11 cellular contexts compared by ENCODE assay signal in genomic region chr12:116164976-116165425, GRCh38.
DNase-seq lines count a peak whose midpoint lies in the region; ATAC-seq and FAIRE-seq lines count a peak whose summit lies in the region.
"Had no signal": no experiment of that assay in that cellular context is flagged by ENCODE, and none has a peak within 500 bp of the region (broad histone marks: within the 10 kb centered on the region; RNA-seq: fewer than 3 reads in every experiment).

No MANE protein-coding gene starts in this region.

- H3K27ac Mint-ChIP-seq in activated naive CD4-positive, alpha-beta T cell treated with anti-CD3 and anti-CD28 coated beads, Interleukin-2, amount 50 U/mL, for 72 hours = peak overlapping the region; percentile 12 to 46
- peak overlapping the region; percentile 36 for H3K27ac Mint-ChIP-seq in activated naive CD8-positive, alpha-beta T cell

- H3K4me1 Mint-ChIP-seq in activated naive CD8-positive, alpha-beta T cell (ENCODE audit: low read depth) = peaks cover 62% of the 10 kb centered on the region

- FAIRE-seq in urothelium cell line (lab: Jason Lieb, UNC) = no peak

- no peaks in the 10 kb centered on the region for H3K36me3 Mint-ChIP-seq in activated naive CD4-positive, alpha-beta T cell treated with anti-CD3 and anti-CD28 coated beads, Interleukin-2, amount 50 U/mL, for 72 hours
- no peaks in the 10 kb centered on the region for H3K36me3 Mint-ChIP-seq in activated naive CD8-positive, alpha-beta T cell

- ATAC-seq in activated naive CD4-positive, alpha-beta T cell treated with anti-CD3 and anti-CD28 coated beads, Interleukin-2, amount 50 U/mL, for 72 hours = peak; percentile 91 to 93
- ATAC-seq in HG03469 (IDR thresholded peaks at IDR 0.05; ENCODE audit: unreplicated experiment) (no peak), GM18873 (IDR thresholded peaks at IDR 0.05; ENCODE audit: low FRiP score, unreplicated experiment) (no peak)

- H3K9me3 Mint-ChIP-seq in activated naive CD4-positive, alpha-beta T cell treated with anti-CD3 and anti-CD28 coated beads, Interleukin-2, amount 50 U/mL, for 72 hours = no peaks in the 10 kb centered on the region
- no peaks in the 10 kb centered on the region for H3K9me3 Mint-ChIP-seq in activated naive CD8-positive, alpha-beta T cell (ENCODE audit: low read depth)
- H3K9me3 Mint-ChIP-seq: activated CD4-positive, alpha-beta T cell treated with anti-CD3 and anti-CD28 coated beads, Interleukin-2, amount 10 ng/mL, durations not matched to agents 24 days and 14 days had no signal

- no peak for DNase-seq in activated naive CD4-positive, alpha-beta T cell treated with anti-CD3 and anti-CD28 coated beads, Interleukin-2, amount 50 U/mL, for 72 hours (ENCODE audit: low spot score in 2 of 2)
- no peak for DNase-seq in activated naive CD4-positive, alpha-beta T cell treated with Interleukin-2 at 50 U/mL for 16 hours
- DNase-seq in kidney glomerular epithelial cell (lab: John Stamatoyannopoulos, UW) (peak; percentile 26), urothelium cell line (ENCODE audit: low spot score) (peak; percentile 32), NCI-H345 treated with DMSO at 0.1 percent for 48 hours (lab: John Stamatoyannopoulos, UW; ENCODE audit: unreplicated experiment) (no peak)
- DNase-seq: activated CD4-positive, alpha-beta T cell treated with anti-CD3 and anti-CD28 coated beads, Interleukin-2, amount 10 ng/mL, durations not matched to agents 24 days and 14 days; stimulated activated CD4-positive, alpha-beta T cell treated with anti-CD3 and anti-CD28 coated beads, Interleukin-1b, Interleukin-23, amount 100 ng/mL, for 48 hours; transverse colon had no signal

- H3K4me3 Mint-ChIP-seq in activated naive CD8-positive, alpha-beta T cell = peak overlapping the region; percentile 38
- H3K4me3 Mint-ChIP-seq: activated CD4-positive, alpha-beta T cell treated with anti-CD3 and anti-CD28 coated beads, Interleukin-2, amount 10 ng/mL, durations not matched to agents 24 days and 14 days had no signal

- no peaks in the 10 kb centered on the region for H3K27me3 Mint-ChIP-seq in activated naive CD8-positive, alpha-beta T cell
- H3K27me3 Mint-ChIP-seq: activated CD4-positive, alpha-beta T cell treated with anti-CD3 and anti-CD28 coated beads, Interleukin-2, amount 10 ng/mL, durations not matched to agents 24 days and 14 days had no signal

Comparison
In these comparisons a context has a peak if more than half of its experiments do, and no peak if none do; other contexts are left out.
1. ATAC-seq: peak in activated naive CD4-positive, alpha-beta T cell treated with anti-CD3 and anti-CD28 coated beads, Interleukin-2, amount 50 U/mL, for 72 hours (2 of 2); none in HG03469 (single experiment) and GM18873 (single experiment).
2. DNase-seq: peak in kidney glomerular epithelial cell (single experiment) and urothelium cell line (single experiment); none in activated naive CD4-positive, alpha-beta T cell treated with anti-CD3 and anti-CD28 coated beads, Interleukin-2, amount 50 U/mL, for 72 hours (0 of 2), activated naive CD4-positive, alpha-beta T cell treated with Interleukin-2 at 50 U/mL for 16 hours (single experiment) and NCI-H345 treated with DMSO at 0.1 percent for 48 hours (single experiment).